Comparison of ENCODE assay signal across 31 cellular contexts in the genomic region with DNA sequence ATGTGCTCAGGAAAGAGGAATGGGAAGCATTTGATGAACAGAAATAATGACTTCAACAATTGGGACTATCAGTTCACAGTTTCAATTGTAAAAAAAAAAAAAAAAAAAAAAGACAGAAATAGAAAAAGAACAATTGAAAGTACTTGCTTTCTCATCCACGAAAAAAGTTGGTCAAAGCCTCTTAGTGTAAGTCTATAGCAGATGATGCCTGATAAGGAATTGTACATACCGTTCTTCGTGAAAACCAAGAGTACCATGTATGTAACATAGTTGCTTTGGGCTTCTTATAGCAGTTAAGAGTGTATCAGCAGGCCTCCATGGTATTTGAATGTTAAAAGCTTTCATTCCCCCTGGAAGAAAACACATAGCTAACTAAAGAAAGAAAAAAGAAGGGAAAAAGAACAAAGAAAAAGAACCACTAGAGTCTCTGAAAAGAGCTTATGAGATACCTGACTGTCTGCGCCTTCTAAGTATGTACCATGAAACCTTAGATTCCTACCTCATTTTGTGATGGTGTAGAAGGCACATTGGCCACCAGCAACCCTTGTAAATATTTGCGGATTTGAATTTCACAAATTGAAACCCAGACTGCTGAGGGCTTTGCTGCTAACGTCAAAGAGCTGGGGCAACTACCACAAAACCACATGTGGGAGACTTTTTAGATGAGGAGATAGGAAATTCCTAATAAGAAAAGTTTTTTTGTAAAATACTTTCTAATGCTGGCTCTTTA.
DNase-seq lines count a peak whose midpoint lies in the region; FAIRE-seq and TF ChIP-seq lines count a peak whose summit lies in the region.
"Had no signal": no experiment of that assay in that cellular context is flagged by ENCODE, and none has a peak within 500 bp of the region (broad histone marks: within the 10 kb centered on the region; RNA-seq: fewer than 3 reads in every experiment).

No MANE protein-coding gene starts in this region.

- H3K9ac ChIP-seq in SK-N-MC (ENCODE audit: insufficient read length) (no peak overlapping the region), H1 (replicated peaks in 1 of 4; ENCODE audit: extremely low read depth in 1 of 4, low read depth in 3 of 4, low read length in 3 of 4) (no peak overlapping the region)

- no peaks in the 10 kb centered on the region for H3K9me3 ChIP-seq in SK-N-MC (ENCODE audit: low read depth, low read length)
- no peaks in the 10 kb centered on the region for H3K9me3 ChIP-seq in H1 (ENCODE audit: insufficient read depth in 2 of 2, low read depth in 1 of 2, low read length in 1 of 2)
- H3K9me3 ChIP-seq in Caco-2, result no peaks in the 10 kb centered on the region
- H3K9me3 ChIP-seq: MG63, testis, uterus had no signal

- H3K27me3 ChIP-seq in H1 (replicated peaks in 1 of 4; ENCODE audit: control insufficient read depth in 3 of 4, extremely low read depth in 1 of 4, insufficient read depth in 3 of 4, low read length in 3 of 4) (no peaks in the 10 kb centered on the region), Caco-2 (replicated peaks; ENCODE audit: control insufficient read depth, insufficient read depth, low read length) (no peaks in the 10 kb centered on the region)
- H3K27me3 ChIP-seq: cardiac muscle cell, dorsolateral prefrontal cortex, MG63, testis, uterus had no signal

- H3K23me2 ChIP-seq in H1 (ENCODE audit: low read depth, low read length), result no peaks in the 10 kb centered on the region

- H3K27me3 Mint-ChIP-seq in Caco-2 (ENCODE audit: insufficient read depth, unreplicated experiment), result no peaks in the 10 kb centered on the region
- H3K27me3 Mint-ChIP-seq: stimulated activated memory B cell treated with anti-CD40 and anti-IgM and Interleukin-4, amounts not matched to agents 10 μg/mL and 1 μg/mL and 100 μg/mL, for 72 hours had no signal

- H2BK15ac ChIP-seq in H1 (ENCODE audit: low read length), result no peak overlapping the region

- no peak overlapping the region for H4K91ac ChIP-seq in H1 (replicated peaks; ENCODE audit: insufficient read length, low read length)

- no TSS peak for BruUV-seq in Caco-2 (replicated peaks; lab: Mats Ljungman, UMichigan)

- no peak for TF ChIP-seq CTCF in H1 (IDR thresholded peaks at IDR 0.05; ENCODE audit: control extremely low read depth in 1 of 3, insufficient read depth in 1 of 3, low read depth in 1 of 3, low read length in 3 of 3)
- no peak for TF ChIP-seq CTCF in Caco-2 (IDR thresholded peaks at IDR 0.05; ENCODE audit: insufficient read depth in 1 of 2, low read depth in 1 of 2, low read length in 1 of 2, severe bottlenecking in 1 of 2, unreplicated experiment in 1 of 2)

- H3K4me3 ChIP-seq in SK-N-MC (no peak overlapping the region), H1 (ENCODE audit: extremely low read depth in 1 of 4, insufficient read depth in 2 of 4, low read depth in 3 of 4, low read length in 4 of 4) (no peak overlapping the region), Caco-2 (ENCODE audit: low read depth, low read length) (no peak overlapping the region)
- H3K4me3 ChIP-seq: cardiac muscle cell, dorsolateral prefrontal cortex, MG63, testis, uterus had no signal

- no peaks in the 10 kb centered on the region for H3K79me2 ChIP-seq in H1 (ENCODE audit: control insufficient read depth in 1 of 2, insufficient read depth in 2 of 2, low read length in 2 of 2)

- H3K56ac ChIP-seq in H1 (replicated peaks; ENCODE audit: insufficient read length, low read depth, low read length), result no peak overlapping the region

- POLR2A ChIA-PET in H1 (lab: Charles Lee; ENCODE audit: partially characterized antibody) (interaction anchor here (2.8 kb wide), 1 partner anchor 231 kb away, joined by 16 read pairs; a partner anchor contains a TSS), Caco-2 (lab: Charles Lee) (no interaction called here)

- H3K4me1 Mint-ChIP-seq in Caco-2 (ENCODE audit: low read depth, unreplicated experiment), result no peaks in the 10 kb centered on the region

- no peaks in the 10 kb centered on the region for H3K9me3 Mint-ChIP-seq in Caco-2 (ENCODE audit: unreplicated experiment)
- H3K9me3 Mint-ChIP-seq: IgD-negative memory B cell; stimulated activated memory B cell treated with anti-CD40 and anti-IgM and Interleukin-4, amounts not matched to agents 10 μg/mL and 1 μg/mL and 100 μg/mL, for 72 hours; WTC11 had no signal

- FAIRE-seq in H1 (lab: Jason Lieb, UNC), result no peak
- FAIRE-seq: endothelial cell of umbilical vein, GM19239, small intestine had no signal

- H3K23ac ChIP-seq in H1 (ENCODE audit: insufficient read length), result no peak overlapping the region

- H3K4ac ChIP-seq in H1 (replicated peaks; ENCODE audit: insufficient read length, low read depth, low read length), result no peak overlapping the region

- no peak for TF ChIP-seq EP300 in H1 (IDR thresholded peaks at IDR 0.05; ENCODE audit: borderline replicate concordance in 1 of 2, low read depth in 2 of 2, low read length in 2 of 2)

- no peaks in the 10 kb centered on the region for H4K20me1 ChIP-seq in H1 (replicated peaks in 1 of 2; ENCODE audit: control insufficient read depth in 1 of 2, insufficient read depth in 2 of 2, low read length in 2 of 2)

- no peak overlapping the region for H3K4me2 ChIP-seq in H1 (ENCODE audit: insufficient read depth in 1 of 2, low read depth in 2 of 2, low read length in 2 of 2)

- no peak overlapping the region for H2AK5ac ChIP-seq in H1 (ENCODE audit: low read depth, low read length)

- H2BK20ac ChIP-seq in H1 (ENCODE audit: low read length), result peak overlapping the region; percentile 40; the same call in 1 of the 2 replicates

- CTCF ChIA-PET in H1 (lab: Charles Lee; ENCODE audit: partially characterized antibody) (interaction anchor here (0.6 to 2.6 kb wide), 9 partner anchors 15 to 557 kb away, joined by 3 to 9 read pairs (median 4); no protein-coding TSS in a partner anchor), Caco-2 (lab: Charles Lee) (no interaction called here)

- 81% methylated on average over 6 of the region's 6 CpGs; no CpG with 5 or more reads in 1 of the 2 experiments for WGBS in H1 (ENCODE audit: extremely low coverage in 1 of 2, insufficient coverage in 1 of 2, insufficient read length in 1 of 2, insufficient replicate concordance in 2 of 2, low coverage in 1 of 2, low lambda C conversion rate in 2 of 2, missing lambda C conversion rate in 1 of 2), 2 experiments

- H2AFZ ChIP-seq in H1 (ENCODE audit: low read length), result no peak overlapping the region

- H2BK5ac ChIP-seq in H1 (ENCODE audit: low read depth, low read length), result no peak overlapping the region

- no peak overlapping the region for H4K5ac ChIP-seq in H1 (ENCODE audit: insufficient read length, low read depth, low read length)

- no peak overlapping the region for H3K4me3 Mint-ChIP-seq in Caco-2 (ENCODE audit: unreplicated experiment)
- H3K4me3 Mint-ChIP-seq: IgD-negative memory B cell; stimulated activated memory B cell treated with anti-CD40 and anti-IgM and Interleukin-4, amounts not matched to agents 10 μg/mL and 1 μg/mL and 100 μg/mL, for 72 hours; WTC11 had no signal

- intact Hi-C loops in Caco-2 (cut with micrococcal nuclease; ENCODE audit: unreplicated experiment), result loop anchor here (1.0 to 10.0 kb wide), 2 partner anchors 122 to 315 kb away; no protein-coding TSS in a partner anchor

- no peak overlapping the region for H3K14ac ChIP-seq in H1 (ENCODE audit: insufficient read length)

- H3K36me3 ChIP-seq in SK-N-MC (ENCODE audit: insufficient read depth, low read length), result no peaks in the 10 kb centered on the region
- H3K36me3 ChIP-seq in H1 (ENCODE audit: control insufficient read depth in 2 of 4, insufficient read depth in 4 of 4, low read length in 3 of 4), result no peaks in the 10 kb centered on the region
- H3K36me3 ChIP-seq in Caco-2 (ENCODE audit: control insufficient read depth, insufficient read depth, low read length), result no peaks in the 10 kb centered on the region
- H3K36me3 ChIP-seq: cardiac muscle cell, MG63, uterus had no signal

- H3K27ac ChIP-seq in SK-N-MC, result peak overlapping the region; percentile 76; the same call in 1 of the 2 replicates
- no peak overlapping the region for H3K27ac ChIP-seq in H1 (ENCODE audit: low read depth, low read length)
- H3K27ac ChIP-seq: C4-2B, cardiac muscle cell, dorsolateral prefrontal cortex, uterus had no signal

- H2BK12ac ChIP-seq in H1 (ENCODE audit: low read depth, low read length), result peak overlapping the region; percentile 41; the same call in 1 of the 2 replicates

- H3K36me3 Mint-ChIP-seq in Caco-2 (ENCODE audit: insufficient read depth, unreplicated experiment), result no peaks in the 10 kb centered on the region
- H3K36me3 Mint-ChIP-seq: IgD-negative memory B cell; stimulated activated memory B cell treated with anti-CD40 and anti-IgM and Interleukin-4, amounts not matched to agents 10 μg/mL and 1 μg/mL and 100 μg/mL, for 72 hours; WTC11 had no signal

- DNase-seq in stimulated activated naive CD4-positive, alpha-beta T cell treated with Interleukin-2 at 50 U/mL for 16 hours (lab: John Stamatoyannopoulos, UW), result peak; percentile 2
- DNase-seq in stimulated activated naive CD4-positive, alpha-beta T cell (lab: John Stamatoyannopoulos, UW), result no peak
- DNase-seq in SK-N-MC (ENCODE audit: low read depth, low spot score), result no peak
- DNase-seq in H1 (ENCODE audit: low read depth in 1 of 2, low spot score in 2 of 2), result no peak
- DNase-seq in AML-193 (lab: John Stamatoyannopoulos, UW), result no peak
- no peak for DNase-seq in stimulated activated CD8-positive, alpha-beta memory T cell treated with anti-CD3 and anti-CD28 coated beads, Interleukin-4, amount 100 ng/mL, for 48 hours
- no peak for DNase-seq in NCI-H187 (lab: John Stamatoyannopoulos, UW)
- no peak for DNase-seq in Caco-2
- DNase-seq: ACHN; activated CD4-positive, alpha-beta T cell treated with anti-CD3 and anti-CD28 coated beads, Interleukin-2, amount 50 U/mL, for 4 hours; activated T-cell treated with anti-CD3 and anti-CD28 coated beads, Interleukin-2, amount 50 U/mL, for 1 hour; amygdala; head of caudate nucleus; kidney glomerular epithelial cell; mammary epithelial cell; MG63; NCI-H1417 treated with DMSO at 0.1 percent for 48 hours; NCI-H446; stimulated activated CD4-positive, alpha-beta T cell treated with anti-CD3 and anti-CD28 coated beads, Interleukin-2, amount 100 ng/mL, for 24 hours; T1000; testis; uterus had no signal

- TF ChIP-seq POLR2A in H1 (IDR thresholded peaks at IDR 0.05; ENCODE audit: control extremely low read depth in 1 of 2, low read depth in 2 of 2, low read length in 2 of 2), result no peak

- H3K4me1 ChIP-seq in H1 (replicated peaks in 1 of 4; ENCODE audit: control insufficient read depth in 3 of 4, insufficient read depth in 4 of 4, low read length in 3 of 4) (peaks cover 0 to 4% (median 0%) of the 10 kb centered on the region in 4 experiments; a peak in 2 of 7 replicates), Caco-2 (no peaks in the 10 kb centered on the region)
- H3K4me1 ChIP-seq: uterus had no signal

- H3K18ac ChIP-seq in H1 (ENCODE audit: extremely low read depth, low read length), result no peak overlapping the region

- TF ChIP-seq RAD21 in H1 (IDR thresholded peaks at IDR 0.05 in 1 of 2, conservative IDR thresholded peaks at IDR 0.05 in 1 of 2; ENCODE audit: low read depth in 2 of 2, low read length in 2 of 2), result no peak

- H2BK120ac ChIP-seq in H1 (replicated peaks; ENCODE audit: low read depth, low read length), result no peak overlapping the region

- H3K79me1 ChIP-seq in H1 (ENCODE audit: low read depth, low read length), result no peaks in the 10 kb centered on the region

- no peak overlapping the region for H3K27ac Mint-ChIP-seq in Caco-2 (ENCODE audit: unreplicated experiment)
- H3K27ac Mint-ChIP-seq: IgD-negative memory B cell; stimulated activated memory B cell treated with anti-CD40 and anti-IgM and Interleukin-4, amounts not matched to agents 10 μg/mL and 1 μg/mL and 100 μg/mL, for 72 hours; WTC11 had no signal

- H4K8ac ChIP-seq in H1 (ENCODE audit: extremely low read depth, insufficient read depth, low read length), result no peak overlapping the region
